Comparison of ENCODE assay signal across 8 cellular contexts in genomic region chr16:77675464-77676324, GRCh38. TPM values are rescaled to one million over a fixed set of nuclear protein-coding genes. Genes with fewer than 3 reads are reported as not detected.
DNase-seq lines count a peak whose midpoint lies in the region; ATAC-seq and TF ChIP-seq lines count a peak whose summit lies in the region.

No MANE protein-coding gene starts in this region.

- H3K27me3 ChIP-seq in BE2C = no peaks in the 10 kb centered on the region
- no peaks in the 10 kb centered on the region for H3K27me3 ChIP-seq in MM.1S (replicated peaks; ENCODE audit: insufficient read depth, low read length)
- no peaks in the 10 kb centered on the region for H3K27me3 ChIP-seq in uterus

- no peaks in the 10 kb centered on the region for H3K4me1 Mint-ChIP-seq in activated naive CD4-positive, alpha-beta T cell treated with anti-CD3 and anti-CD28 coated beads, Interleukin-2, amount 10 ng/mL, durations not matched to agents 7 days and 5 days
- H3K4me1 Mint-ChIP-seq in glutamatergic neuron (ENCODE audit: low read depth, unreplicated experiment) = no peaks in the 10 kb centered on the region

- CTCF ChIA-PET in activated naive CD4-positive, alpha-beta T cell treated with anti-CD3 and anti-CD28 coated beads, Interleukin-2, amount 10 ng/mL, durations not matched to agents 7 days and 5 days (lab: Charles Lee) = interaction anchor here (0.6 to 2.4 kb wide), 8 partner anchors 26 to 328 kb away, joined by 3 to 12 read pairs (median 4); no protein-coding TSS in a partner anchor

- no peak overlapping the region for H3K4me3 Mint-ChIP-seq in activated naive CD4-positive, alpha-beta T cell treated with anti-CD3 and anti-CD28 coated beads, Interleukin-2, amount 10 ng/mL, durations not matched to agents 7 days and 5 days
- H3K4me3 Mint-ChIP-seq in glutamatergic neuron (ENCODE audit: unreplicated experiment) = no peak overlapping the region

- DNase-seq in BE2C = peak; percentile 65
- DNase-seq in MM.1S = peak; percentile 44
- DNase-seq in SK-N-DZ (ENCODE audit: low spot score) = peak; percentile 86
- peak; percentile 73 for DNase-seq in activated naive CD4-positive, alpha-beta T cell treated with anti-CD3 and anti-CD28 coated beads, Interleukin-2, amount 10 ng/mL, durations not matched to agents 7 days and 5 days
- DNase-seq in glutamatergic neuron = peak; percentile 73
- peak; percentile 81 for DNase-seq in pons (ENCODE audit: low spot score)
- DNase-seq in uterus = peak; percentile 51 to 67

- H3K4me2 ChIP-seq in MM.1S (ENCODE audit: low read depth, low read length) = no peak overlapping the region

- H4K20me1 ChIP-seq in MM.1S (ENCODE audit: insufficient read depth, low read length) = no peaks in the 10 kb centered on the region

- no peak overlapping the region for H3K9ac ChIP-seq in MM.1S (ENCODE audit: low read length)

- intact Hi-C loops in uterus (cut with DNase I; ENCODE audit: low total_unique reads) = loop anchor here (5.0 kb wide), 1 partner anchor 297 kb away; no protein-coding TSS in a partner anchor

- no peak overlapping the region for H3K27ac Mint-ChIP-seq in activated naive CD4-positive, alpha-beta T cell treated with anti-CD3 and anti-CD28 coated beads, Interleukin-2, amount 10 ng/mL, durations not matched to agents 7 days and 5 days
- no peak overlapping the region for H3K27ac Mint-ChIP-seq in glutamatergic neuron (ENCODE audit: unreplicated experiment)

- H2AFZ ChIP-seq in MM.1S (ENCODE audit: low read length) = no peak overlapping the region

- no peaks in the 10 kb centered on the region for H3K36me3 ChIP-seq in BE2C
- H3K36me3 ChIP-seq in MM.1S (replicated peaks; ENCODE audit: insufficient read depth, low read length) = no peaks in the 10 kb centered on the region
- H3K36me3 ChIP-seq in uterus = no peaks in the 10 kb centered on the region

- H3K9me2 ChIP-seq in MM.1S (replicated peaks; ENCODE audit: insufficient read depth, low read length) = no peaks in the 10 kb centered on the region

- peak; percentile 62 for ATAC-seq in GM19463 (IDR thresholded peaks at IDR 0.05; ENCODE audit: unreplicated experiment)

- H3K4me3 ChIP-seq in BE2C (ENCODE audit: low read depth, low read length) = no peak overlapping the region
- H3K4me3 ChIP-seq in MM.1S (ENCODE audit: low read length) = no peak overlapping the region
- no peak overlapping the region for H3K4me3 ChIP-seq in uterus

- H3K4me1 ChIP-seq in BE2C (no peaks in the 10 kb centered on the region), MM.1S (ENCODE audit: low read length) (no peaks in the 10 kb centered on the region), uterus (no peaks in the 10 kb centered on the region)

- no peak for TF ChIP-seq POLR2A in uterus (IDR thresholded peaks at IDR 0.05)

- no peaks in the 10 kb centered on the region for H3K27me3 Mint-ChIP-seq in activated naive CD4-positive, alpha-beta T cell treated with anti-CD3 and anti-CD28 coated beads, Interleukin-2, amount 10 ng/mL, durations not matched to agents 7 days and 5 days
- no peaks in the 10 kb centered on the region for H3K27me3 Mint-ChIP-seq in glutamatergic neuron (ENCODE audit: unreplicated experiment)

- no peaks in the 10 kb centered on the region for H3K9me3 Mint-ChIP-seq in activated naive CD4-positive, alpha-beta T cell treated with anti-CD3 and anti-CD28 coated beads, Interleukin-2, amount 10 ng/mL, durations not matched to agents 7 days and 5 days
- peaks cover 2% of the 10 kb centered on the region for H3K9me3 Mint-ChIP-seq in glutamatergic neuron (ENCODE audit: unreplicated experiment)

- no peaks in the 10 kb centered on the region for H3K79me2 ChIP-seq in MM.1S (ENCODE audit: low read length)

- H3F3A ChIP-seq in MM.1S (ENCODE audit: insufficient read depth, low read length) = no peaks in the 10 kb centered on the region

- TF ChIP-seq CTCF in BE2C (IDR thresholded peaks at IDR 0.05; ENCODE audit: low read depth, low read length) = peak; percentile 92
- peak; percentile 68 for TF ChIP-seq CTCF in MM.1S (IDR thresholded peaks at IDR 0.05; ENCODE audit: low read length)
- peak; percentile 92 for TF ChIP-seq CTCF in glutamatergic neuron (IDR thresholded peaks at IDR 0.05; ENCODE audit: partially characterized antibody, unreplicated experiment)
- peak; percentile 86 to 91 (median 90) for TF ChIP-seq CTCF in uterus (IDR thresholded peaks at IDR 0.05)

- H3K36me3 Mint-ChIP-seq in activated naive CD4-positive, alpha-beta T cell treated with anti-CD3 and anti-CD28 coated beads, Interleukin-2, amount 10 ng/mL, durations not matched to agents 7 days and 5 days = no peaks in the 10 kb centered on the region
- no peaks in the 10 kb centered on the region for H3K36me3 Mint-ChIP-seq in glutamatergic neuron (ENCODE audit: unreplicated experiment)

- H3K27ac ChIP-seq in MM.1S (ENCODE audit: low read length) (no peak overlapping the region), uterus (no peak overlapping the region)

- H3K9me3 ChIP-seq in BE2C (no peaks in the 10 kb centered on the region), MM.1S (replicated peaks; ENCODE audit: insufficient read depth, low read length) (no peaks in the 10 kb centered on the region), uterus (no peaks in the 10 kb centered on the region)

RNA-seq across cellular contexts. Expression of gene NUDT7, which starts 46.6 kb away (rescaled TPM):
- 2.0 TPM for polyA plus RNA-seq in BE2C (2012; ENCODE audit: insufficient read depth, insufficient read length, low read depth)
- 21.5 and 24.9 TPM in 2 replicates for polyA plus RNA-seq in SK-N-DZ (2014; cell fraction: cytosol; rRNA removed)
- 17.6 and 22.1 TPM in 2 replicates for polyA plus RNA-seq in SK-N-DZ (2014; cell fraction: nucleus; rRNA removed)
- 3.0 TPM for total RNA-seq in glutamatergic neuron (ENCODE audit: unreplicated experiment)
- total RNA-seq in uterus = 10 to 100 TPM in 1 of 4 donors, 1 to 10 TPM in 3; 3.3 to 11.2 (median 5.8) TPM
